ENCODE assay signal across 9 cellular contexts in the genomic region with DNA sequence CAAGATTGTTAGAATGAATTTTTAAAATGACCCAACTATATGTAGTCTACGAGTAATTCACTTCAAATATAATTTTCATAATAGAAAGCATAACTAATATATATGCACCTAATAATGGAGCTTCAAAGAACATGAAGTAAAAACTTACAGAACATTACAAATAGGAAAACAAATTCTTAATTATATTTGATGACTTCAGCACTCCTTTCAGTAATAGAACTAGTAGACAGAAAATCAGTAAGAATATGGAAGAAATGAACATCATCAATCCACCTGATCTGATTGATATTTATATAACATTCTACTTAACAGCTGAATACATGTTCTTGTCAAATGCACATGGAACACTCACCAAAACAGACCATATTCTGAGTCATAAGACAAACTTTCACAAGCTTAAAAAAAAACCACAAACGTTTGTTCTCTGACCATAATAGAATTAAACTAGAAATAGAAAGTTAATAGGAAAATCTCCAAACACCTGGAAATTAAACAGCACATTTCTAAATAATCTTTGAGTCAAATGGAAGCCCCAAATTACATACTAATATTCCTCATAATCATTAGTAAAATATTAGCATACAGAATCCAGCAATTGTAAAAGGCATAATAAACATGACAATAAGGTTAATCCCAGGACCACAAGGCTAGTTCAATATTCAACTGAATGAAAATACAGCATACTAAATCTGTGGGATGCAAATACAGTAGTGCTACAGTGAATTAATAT. TPM values are rescaled to one million over a fixed set of nuclear protein-coding genes. Genes with fewer than 3 reads are reported as not detected.
A peak's percentile ranks its signal among the peaks of the same experiment; 100 is the strongest.
DNase-seq lines count a peak whose midpoint lies in the region; ATAC-seq, FAIRE-seq and TF ChIP-seq lines count a peak whose summit lies in the region.
"Had no signal": no experiment of that assay in that cellular context is flagged by ENCODE, and none has a peak within 500 bp of the region (broad histone marks: within the 10 kb centered on the region; RNA-seq: fewer than 3 reads in every experiment).

No MANE protein-coding gene starts in this region.

- H3K9me2 ChIP-seq in SK-N-SH: no peaks in the 10 kb centered on the region

- H3K4me2 ChIP-seq in SK-N-SH: peak overlapping the region; percentile 36; the same call in 1 of the 2 replicates

- H3K27me3 ChIP-seq in SK-N-SH (ENCODE audit: insufficient read depth): no peaks in the 10 kb centered on the region
- H3K27me3 ChIP-seq in pancreas: no peaks in the 10 kb centered on the region

- CTCF ChIA-PET in SK-N-SH (lab: Yijun Ruan, JAX): interaction anchor here (1.4 to 2.2 kb wide), 2 partner anchors 13 to 65 kb away, joined by 5 to 6 read pairs; no protein-coding TSS in a partner anchor
- CTCF ChIA-PET in activated naive CD4-positive, alpha-beta T cell treated with anti-CD3 and anti-CD28 coated beads, Interleukin-2, amount 10 ng/mL, durations not matched to agents 7 days and 5 days (lab: Charles Lee): no interaction called here

- no peak overlapping the region for H2AFZ ChIP-seq in SK-N-SH (ENCODE audit: low read depth)

- TF ChIP-seq CTCF in SK-N-SH (IDR thresholded peaks at IDR 0.05) (no peak), pancreas (IDR thresholded peaks at IDR 0.05) (no peak)

- WGBS in SK-N-SH (ENCODE audit: low lambda C conversion rate): 49% methylated on average over 2 of the region's 2 CpGs
- WGBS in pancreas, 2 donors: 52 to 57% methylated on average over 2 of the region's 2 CpGs

- 0 out of 2 replicates have a peak, but pooled peaks cover 6% of the 10 kb centered on the region for H3K9me3 ChIP-seq in SK-N-SH
- H3K9me3 ChIP-seq in pancreas: no peaks in the 10 kb centered on the region
- H3K9me3 ChIP-seq: thoracic aorta had no signal

- peaks cover 12% of the 10 kb centered on the region for H3K36me3 Mint-ChIP-seq in activated naive CD4-positive, alpha-beta T cell treated with anti-CD3 and anti-CD28 coated beads, Interleukin-2, amount 10 ng/mL, durations not matched to agents 7 days and 5 days

- no peak overlapping the region for H3K27ac Mint-ChIP-seq in activated naive CD4-positive, alpha-beta T cell treated with anti-CD3 and anti-CD28 coated beads, Interleukin-2, amount 10 ng/mL, durations not matched to agents 7 days and 5 days

- POLR2A ChIA-PET in SK-N-SH (lab: Yijun Ruan, JAX): no interaction called here

- peak; percentile 26 for FAIRE-seq in pancreas (lab: Jason Lieb, UNC)

- no peaks in the 10 kb centered on the region for H3K27me3 Mint-ChIP-seq in activated naive CD4-positive, alpha-beta T cell treated with anti-CD3 and anti-CD28 coated beads, Interleukin-2, amount 10 ng/mL, durations not matched to agents 7 days and 5 days

- H3K36me3 ChIP-seq in SK-N-SH (replicated peaks in 1 of 2; ENCODE audit: control insufficient read depth in 1 of 2, insufficient read depth in 2 of 2, low read length in 1 of 2) (peaks cover 0 to 4% of the 10 kb centered on the region in 2 experiments), pancreas (no peaks in the 10 kb centered on the region)
- H3K36me3 ChIP-seq: thoracic aorta had no signal

- H3K4me3 ChIP-seq in SK-N-SH (ENCODE audit: low read depth in 2 of 2, low read length in 1 of 2): no peak overlapping the region
- no peak overlapping the region for H3K4me3 ChIP-seq in pancreas
- H3K4me3 ChIP-seq: thoracic aorta had no signal

- TF ChIP-seq EP300 in SK-N-SH (IDR thresholded peaks at IDR 0.05; ENCODE audit: borderline replicate concordance in 1 of 2, low read depth in 1 of 2, low read length in 1 of 2): peak in 1 of 2 experiments; percentile 20; a peak in 1 of 4 replicates

- peaks cover 16% of the 10 kb centered on the region for H3F3A ChIP-seq in SK-N-SH (replicated peaks; ENCODE audit: insufficient read depth)

- no peak overlapping the region for H3K4me3 Mint-ChIP-seq in activated naive CD4-positive, alpha-beta T cell treated with anti-CD3 and anti-CD28 coated beads, Interleukin-2, amount 10 ng/mL, durations not matched to agents 7 days and 5 days

- H3K9ac ChIP-seq in SK-N-SH: no peak overlapping the region

- H3K4me1 ChIP-seq in SK-N-SH (ENCODE audit: control insufficient read depth in 1 of 2, insufficient read depth in 2 of 2, low read depth in 1 of 2, low read length in 1 of 2) (peaks cover 0 to 6% of the 10 kb centered on the region in 2 experiments; a peak in 1 of 4 replicates), pancreas (peaks cover 3 to 13% (median 9%) of the 10 kb centered on the region in 3 donors)

- no peak for TF ChIP-seq RAD21 in SK-N-SH (IDR thresholded peaks at IDR 0.05; ENCODE audit: low read length)

- peaks cover 71% of the 10 kb centered on the region for H4K20me1 ChIP-seq in SK-N-SH (ENCODE audit: insufficient read depth)

- ATAC-seq in GM18907 (IDR thresholded peaks at IDR 0.05; ENCODE audit: unreplicated experiment): peak; percentile 67
- peak; percentile 82 for ATAC-seq in HG02973 (IDR thresholded peaks at IDR 0.05; ENCODE audit: unreplicated experiment)
- peak in 2 of 4 donors; percentile 42 to 43 for ATAC-seq in pancreas
- no peak for ATAC-seq in left ventricle myocardium superior

- H3K4me1 Mint-ChIP-seq in activated naive CD4-positive, alpha-beta T cell treated with anti-CD3 and anti-CD28 coated beads, Interleukin-2, amount 10 ng/mL, durations not matched to agents 7 days and 5 days: peaks cover 32% of the 10 kb centered on the region

- intact Hi-C loops in pancreas (cut with DNase I): no loop called here
- intact Hi-C loops in left ventricle myocardium superior (cut with micrococcal nuclease): no loop called here

- no peak overlapping the region for H3K27ac ChIP-seq in SK-N-SH (ENCODE audit: low read depth in 2 of 2, low read length in 1 of 2)
- H3K27ac ChIP-seq in pancreas: no peak overlapping the region
- H3K27ac ChIP-seq: thoracic aorta had no signal

- DNase-seq in SK-N-SH (no peak), pancreas (no peak), NCI-H510A (lab: John Stamatoyannopoulos, UW) (no peak), NCI-H82 (lab: John Stamatoyannopoulos, UW) (no peak), left ventricle myocardium superior (no peak)
- DNase-seq in activated naive CD4-positive, alpha-beta T cell treated with anti-CD3 and anti-CD28 coated beads, Interleukin-2, amount 10 ng/mL, durations not matched to agents 7 days and 5 days: no peak

- H3K9me3 Mint-ChIP-seq in activated naive CD4-positive, alpha-beta T cell treated with anti-CD3 and anti-CD28 coated beads, Interleukin-2, amount 10 ng/mL, durations not matched to agents 7 days and 5 days: peaks cover 3% of the 10 kb centered on the region

- peaks cover 95% of the 10 kb centered on the region for H3K79me2 ChIP-seq in SK-N-SH (ENCODE audit: insufficient read depth)

TF ChIP-seq in SK-N-SH, 30 proteins besides CTCF, POLR2A, EP300 and RAD21:
- no peak for TF ChIP-seq SMC3 (IDR thresholded peaks at IDR 0.05; ENCODE audit: low read depth, low read length)
- TF ChIP-seq CHD2 (IDR thresholded peaks at IDR 0.05; ENCODE audit: low read length, partially characterized antibody): no peak
- peak; percentile 70 for TF ChIP-seq TCF12 (IDR thresholded peaks at IDR 0.05)
- no peak for TF ChIP-seq ELF1 (IDR thresholded peaks at IDR 0.05)
- peak; percentile 70 for TF ChIP-seq FOSL2 (IDR thresholded peaks at IDR 0.05; ENCODE audit: borderline replicate concordance, low read depth)
- TF ChIP-seq GATA2 (CRISPR knock-in tag; IDR thresholded peaks at IDR 0.05): no peak
- peak; percentile 71 for TF ChIP-seq JUND (IDR thresholded peaks at IDR 0.05)
- TF ChIP-seq TAF1 (IDR thresholded peaks at IDR 0.05; ENCODE audit: borderline replicate concordance, low read depth, low read length): no peak
- TF ChIP-seq RCOR1 (IDR thresholded peaks at IDR 0.05; ENCODE audit: low read length): no peak
- no peak for TF ChIP-seq GABPA (IDR thresholded peaks at IDR 0.05; ENCODE audit: low read depth)
- TF ChIP-seq YY1 (IDR thresholded peaks at IDR 0.05; ENCODE audit: low read depth): no peak
- TF ChIP-seq NRF1 (IDR thresholded peaks at IDR 0.05; ENCODE audit: low read depth, low read length): no peak
- TF ChIP-seq, protein P1, sequence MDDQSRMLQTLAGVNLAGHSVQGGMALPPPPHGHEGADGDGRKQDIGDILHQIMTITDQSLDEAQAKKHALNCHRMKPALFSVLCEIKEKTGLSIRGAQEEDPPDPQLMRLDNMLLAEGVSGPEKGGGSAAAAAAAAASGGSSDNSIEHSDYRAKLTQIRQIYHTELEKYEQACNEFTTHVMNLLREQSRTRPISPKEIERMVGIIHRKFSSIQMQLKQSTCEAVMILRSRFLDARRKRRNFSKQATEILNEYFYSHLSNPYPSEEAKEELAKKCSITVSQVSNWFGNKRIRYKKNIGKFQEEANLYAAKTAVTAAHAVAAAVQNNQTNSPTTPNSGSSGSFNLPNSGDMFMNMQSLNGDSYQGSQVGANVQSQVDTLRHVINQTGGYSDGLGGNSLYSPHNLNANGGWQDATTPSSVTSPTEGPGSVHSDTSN (IDR thresholded peaks at IDR 0.05): peak; percentile 39; the same call in 1 of the 2 replicates
- TF ChIP-seq, protein P2, sequence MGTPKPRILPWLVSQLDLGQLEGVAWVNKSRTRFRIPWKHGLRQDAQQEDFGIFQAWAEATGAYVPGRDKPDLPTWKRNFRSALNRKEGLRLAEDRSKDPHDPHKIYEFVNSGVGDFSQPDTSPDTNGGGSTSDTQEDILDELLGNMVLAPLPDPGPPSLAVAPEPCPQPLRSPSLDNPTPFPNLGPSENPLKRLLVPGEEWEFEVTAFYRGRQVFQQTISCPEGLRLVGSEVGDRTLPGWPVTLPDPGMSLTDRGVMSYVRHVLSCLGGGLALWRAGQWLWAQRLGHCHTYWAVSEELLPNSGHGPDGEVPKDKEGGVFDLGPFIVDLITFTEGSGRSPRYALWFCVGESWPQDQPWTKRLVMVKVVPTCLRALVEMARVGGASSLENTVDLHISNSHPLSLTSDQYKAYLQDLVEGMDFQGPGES (IDR thresholded peaks at IDR 0.05; ENCODE audit: low read depth, low read length): no peak
- TF ChIP-seq, protein P3, sequence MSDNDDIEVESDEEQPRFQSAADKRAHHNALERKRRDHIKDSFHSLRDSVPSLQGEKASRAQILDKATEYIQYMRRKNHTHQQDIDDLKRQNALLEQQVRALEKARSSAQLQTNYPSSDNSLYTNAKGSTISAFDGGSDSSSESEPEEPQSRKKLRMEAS (IDR thresholded peaks at IDR 0.05; ENCODE audit: low read depth): peak; percentile 54

RNA-seq across cellular contexts. Expression of a gene that starts 48.0 kb away (rescaled TPM):
- polyA plus RNA-seq in SK-N-SH (2012; rRNA removed) (5.2 and 6.7 TPM in 2 replicates), pancreas (1 to 10 TPM; 5.2 to 6.0 TPM)
- polyA plus RNA-seq in SK-N-SH (2012; cell fraction: cytosol; rRNA removed): 6.2 and 6.6 TPM in 2 replicates
- 7.1 and 13.7 TPM in 2 replicates for polyA plus RNA-seq in SK-N-SH (2012; cell fraction: nucleus; rRNA removed)
- total RNA-seq in pancreas (10 to 100 TPM; 15.5 to 21.7 (median 16.8) TPM), left ventricle myocardium superior (17.9 TPM)
